In the genomic region with DNA sequence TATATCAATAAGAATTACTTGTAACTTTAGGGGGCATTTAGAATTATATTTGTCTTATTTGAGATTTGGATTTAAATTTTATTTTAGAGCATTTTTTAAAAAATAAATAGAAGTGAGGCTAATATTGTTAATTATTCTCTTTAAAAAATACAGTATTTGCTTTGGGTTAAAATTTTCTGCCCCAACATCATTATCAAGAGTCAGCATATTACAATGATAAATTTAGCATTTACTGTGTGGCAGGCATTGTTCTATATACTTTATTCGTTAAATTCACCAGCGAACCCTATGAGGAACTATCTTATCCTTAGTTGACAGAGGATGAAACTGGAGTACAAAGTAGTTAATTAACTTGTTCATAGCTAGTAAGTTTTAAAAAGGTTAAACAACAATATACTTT, we compare ENCODE assay signal across 1 cellular context.
TF ChIP-seq lines count a peak whose summit lies in the region.

No MANE protein-coding gene starts in this region.

TF ChIP-seq in IMR-90, 13 proteins besides CTCF, POLR2A, EP300 and RAD21:
- no peak for TF ChIP-seq FOS (IDR thresholded peaks at IDR 0.05; ENCODE audit: low read depth, low read length)
- TF ChIP-seq MAFK (IDR thresholded peaks at IDR 0.05; ENCODE audit: low read depth, low read length) = peak; percentile 40; the same call in 1 of the 2 replicates
- no peak for TF ChIP-seq RCOR1 (IDR thresholded peaks at IDR 0.05; ENCODE audit: insufficient replicate concordance, low read length)
- TF ChIP-seq CEBPB (IDR thresholded peaks at IDR 0.05; ENCODE audit: low read depth, low read length) = no peak
